8 cellular contexts compared by ENCODE assay signal in the genomic region with DNA sequence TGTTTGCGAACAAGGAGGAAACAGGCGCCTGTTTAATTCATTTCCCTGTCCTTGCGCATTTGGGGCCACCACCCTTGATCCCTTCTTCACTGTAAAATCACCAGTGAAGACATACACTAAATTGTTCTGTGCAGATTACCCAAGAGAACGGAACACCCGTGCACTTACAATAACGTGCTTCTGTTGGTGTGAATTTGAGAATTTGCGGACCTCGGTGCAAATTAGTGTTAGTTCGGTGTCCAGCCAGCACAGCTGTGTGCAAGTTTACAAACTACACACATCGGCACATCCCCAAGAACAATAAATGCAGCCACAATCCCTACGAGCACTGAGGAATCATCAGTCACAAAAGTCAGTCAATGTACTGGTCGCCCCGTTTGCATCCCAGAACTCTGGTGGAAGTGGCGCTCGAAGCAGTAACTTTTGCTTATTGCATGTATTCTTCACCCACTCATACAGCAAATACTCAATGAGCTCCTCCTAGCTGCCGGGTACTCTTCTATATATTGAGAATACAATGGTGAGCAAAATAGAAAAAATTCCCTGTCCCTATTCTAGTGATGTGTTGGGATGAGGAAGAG. TPM values are rescaled to one million over a fixed set of nuclear protein-coding genes. Genes with fewer than 3 reads are reported as not detected.
A peak's percentile ranks its signal among the peaks of the same experiment; 100 is the strongest.
DNase-seq lines count a peak whose midpoint lies in the region; ATAC-seq, FAIRE-seq and TF ChIP-seq lines count a peak whose summit lies in the region.

No MANE protein-coding gene starts in this region.

- FAIRE-seq in H54 (lab: Jason Lieb, UNC) = no peak

- TF ChIP-seq CTCF in GM12865 (IDR thresholded peaks at IDR 0.05; ENCODE audit: insufficient read depth, low read depth, low read length, missing control alignments) (no peak), RWPE2 (IDR thresholded peaks at IDR 0.05; ENCODE audit: poor library complexity, severe bottlenecking) (no peak), psoas muscle (IDR thresholded peaks at IDR 0.05) (no peak)

- 1 to 3% (median 2%) methylated on average over 16 of the region's 16 CpGs for WGBS in psoas muscle, 3 donors

- H3K4me3 ChIP-seq in GM12865 (ENCODE audit: low read depth, low read length) (peak overlapping the region; percentile 90), RWPE2 (ENCODE audit: severe bottlenecking) (peak overlapping the region; percentile 82), psoas muscle (peak overlapping the region; percentile 94)

- H3K27me3 ChIP-seq in RWPE2 (ENCODE audit: insufficient read depth, poor library complexity, severe bottlenecking) (no peaks in the 10 kb centered on the region), psoas muscle (ENCODE audit: insufficient read depth in 3 of 3, low read length in 2 of 3) (no peaks in the 10 kb centered on the region)

- peaks cover 15% of the 10 kb centered on the region for H3K36me3 ChIP-seq in RWPE2 (ENCODE audit: low read depth)
- no peaks in the 10 kb centered on the region for H3K36me3 ChIP-seq in psoas muscle (ENCODE audit: insufficient read depth in 1 of 2, low read depth in 1 of 2)

- TF ChIP-seq POLR2A in H54 (IDR thresholded peaks at IDR 0.05; ENCODE audit: low read depth, low read length) = no peak

- no peak overlapping the region for H3K27ac ChIP-seq in RWPE2 (ENCODE audit: poor library complexity, severe bottlenecking)
- peak overlapping the region; percentile 94 for H3K27ac ChIP-seq in psoas muscle

- ATAC-seq in RWPE2 (ENCODE audit: low read depth) = no peak
- ATAC-seq in psoas muscle = no peak
- ATAC-seq in GM21619 (IDR thresholded peaks at IDR 0.05; ENCODE audit: unreplicated experiment) = no peak
- no peak for ATAC-seq in left lobe of liver

- intact Hi-C loops in psoas muscle (cut with DNase I) = loop anchor here in 1 of 2 donors (5.0 kb wide), 1 partner anchor 47 kb away; a partner anchor contains a TSS

- H3K4me1 ChIP-seq in RWPE2 (ENCODE audit: insufficient read depth, poor library complexity, severe bottlenecking) (peaks cover 13% of the 10 kb centered on the region), psoas muscle (peaks cover 22% of the 10 kb centered on the region)

- H3K9me3 ChIP-seq in RWPE2 (ENCODE audit: severe bottlenecking) = no peaks in the 10 kb centered on the region
- no peaks in the 10 kb centered on the region for H3K9me3 ChIP-seq in psoas muscle

- DNase-seq in A172 (ENCODE audit: low spot score) (peak; percentile 3), GM12865 (ENCODE audit: low read depth) (peak; percentile 9), RWPE2 (ENCODE audit: low spot score) (no peak), fibroblast of gingiva (ENCODE audit: low read depth) (peak; percentile 23), psoas muscle (no peak), left lobe of liver (ENCODE audit: low spot score) (no peak), H54 (ENCODE audit: insufficient read length, low spot score) (no peak)

RNA-seq across cellular contexts. Expression of a gene that starts 0.8 kb away (rescaled TPM):
- total RNA-seq in A172 (2014; rRNA removed; shearing (Covaris generic)) = 6.8 and 8.6 TPM in 2 replicates
- total RNA-seq in psoas muscle = 10 to 100 TPM; 27.6 to 43.7 (median 33.5) TPM
- polyA plus RNA-seq in psoas muscle = 10 to 100 TPM in 2 of 3 donors, 1 to 10 TPM in 1; 8.3 to 21.6 (median 10.3) TPM
- total RNA-seq in left lobe of liver = 10.0 TPM

RNA-seq across cellular contexts. Expression of a gene that starts 47.0 kb away (rescaled TPM):
- total RNA-seq in A172 (2014; rRNA removed; shearing (Covaris generic)) = 71.2 and 75.4 TPM in 2 replicates
- 10 to 100 TPM; 15.7 to 20.8 (median 18.8) TPM for total RNA-seq in psoas muscle
- 10 to 100 TPM; 16.5 to 22.7 (median 22.0) TPM for polyA plus RNA-seq in psoas muscle
- 12.2 TPM for total RNA-seq in left lobe of liver

Comparison
In these comparisons a context has a peak if more than half of its experiments do, and no peak if none do; other contexts are left out.
1. DNase-seq: peak in A172 (single experiment), GM12865 (single experiment) and fibroblast of gingiva (single experiment); none in RWPE2 (single experiment), psoas muscle (0 of 2), left lobe of liver (single experiment) and H54 (single experiment).
2. Peak in every context shown above with its lines, with median percentiles within 50 percentile points of each other: H3K4me3 ChIP-seq.